Comparison of ENCODE assay signal across 15 cellular contexts in the genomic region with DNA sequence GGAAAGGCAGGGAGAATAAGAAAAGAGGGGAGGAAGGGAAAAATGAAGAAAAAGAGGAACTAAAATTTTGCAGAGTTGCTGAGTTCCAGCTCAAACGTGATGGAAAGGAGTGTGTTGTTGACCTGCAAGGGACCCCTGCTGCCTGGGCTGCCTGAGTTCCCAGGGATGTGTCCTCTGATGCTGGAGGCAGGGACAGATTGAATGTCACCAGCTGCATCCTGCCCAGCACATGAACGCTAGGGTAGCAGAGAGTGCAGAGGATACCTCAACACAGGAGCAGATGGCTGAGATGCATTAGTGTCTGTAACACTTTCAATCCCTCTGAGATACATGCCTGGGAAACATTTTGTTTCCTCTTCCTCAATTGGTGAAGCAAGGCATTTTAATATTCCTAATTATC.
A peak's percentile ranks its signal among the peaks of the same experiment; 100 is the strongest.
DNase-seq lines count a peak whose midpoint lies in the region; ATAC-seq and TF ChIP-seq lines count a peak whose summit lies in the region.
"Had no signal": no experiment of that assay in that cellular context is flagged by ENCODE, and none has a peak within 500 bp of the region (broad histone marks: within the 10 kb centered on the region; RNA-seq: fewer than 3 reads in every experiment).

No MANE protein-coding gene starts in this region.

- no peaks in the 10 kb centered on the region for H4K20me1 ChIP-seq in SK-N-SH (ENCODE audit: insufficient read depth)

- peaks cover 16% of the 10 kb centered on the region for H3K4me1 Mint-ChIP-seq in osteocyte (ENCODE audit: unreplicated experiment)

- no peak; the same call in 2 of the 3 replicates for ATAC-seq in SK-N-SH treated with all-trans-retinoic acid at 6 μM for 48 hours
- ATAC-seq in HG02642 (IDR thresholded peaks at IDR 0.05; ENCODE audit: poor library complexity, unreplicated experiment) = no peak

- no peak overlapping the region for H2AFZ ChIP-seq in SK-N-SH (ENCODE audit: low read depth)

- peaks cover 62% of the 10 kb centered on the region for H3K27me3 Mint-ChIP-seq in osteocyte (ENCODE audit: unreplicated experiment)

- H3K9me2 ChIP-seq in SK-N-SH = no peaks in the 10 kb centered on the region

- H3K36me3 ChIP-seq in SK-N-SH (replicated peaks in 1 of 2; ENCODE audit: control insufficient read depth in 1 of 2, insufficient read depth in 2 of 2, low read length in 1 of 2) (no peaks in the 10 kb centered on the region), SJCRH30 (no peaks in the 10 kb centered on the region)
- H3K36me3 ChIP-seq: left ventricle myocardium inferior had no signal

- no peak for TF ChIP-seq EP300 in SK-N-SH (IDR thresholded peaks at IDR 0.05; ENCODE audit: borderline replicate concordance in 1 of 2, low read depth in 1 of 2, low read length in 1 of 2)

- no peak overlapping the region for H3K27ac Mint-ChIP-seq in osteocyte (ENCODE audit: unreplicated experiment)
- H3K27ac Mint-ChIP-seq: activated CD4-positive, alpha-beta memory T cell treated with anti-CD3 and anti-CD28 coated beads, Interleukin-2, amount 10 ng/mL, durations not matched to agents 7 days and 5 days had no signal

- H3K9me3 Mint-ChIP-seq in osteocyte (ENCODE audit: unreplicated experiment) = no peaks in the 10 kb centered on the region
- H3K9me3 Mint-ChIP-seq: activated CD4-positive, alpha-beta memory T cell treated with anti-CD3 and anti-CD28 coated beads, Interleukin-2, amount 10 ng/mL, durations not matched to agents 7 days and 5 days had no signal

- H3K36me3 Mint-ChIP-seq in osteocyte (ENCODE audit: unreplicated experiment) = no peaks in the 10 kb centered on the region

- 3% methylated on average over 2 of the region's 2 CpGs for WGBS in SK-N-SH (ENCODE audit: low lambda C conversion rate)

- DNase-seq in SK-N-SH = peak; percentile 43
- DNase-seq in NCI-H128 (lab: John Stamatoyannopoulos, UW; ENCODE audit: unreplicated experiment) = peak; percentile 25
- peak; percentile 38 to 74 for DNase-seq in SJCRH30
- DNase-seq in osteocyte (ENCODE audit: extremely low spot score, unreplicated experiment) = peak; percentile 38
- DNase-seq in NCI-H226 = no peak
- no peak for DNase-seq in DMS79 (lab: John Stamatoyannopoulos, UW)
- DNase-seq: activated CD4-positive, alpha-beta memory T cell treated with anti-CD3 and anti-CD28 coated beads, Interleukin-2, amount 10 ng/mL, durations not matched to agents 7 days and 5 days; Caco-2; dermis blood vessel endothelial cell; GF-D8; left ventricle myocardium inferior; SHP77 treated with DMSO at 0.1 percent for 48 hours; stimulated activated CD4-positive, alpha-beta T cell treated with anti-CD3 and anti-CD28 coated beads, Interleukin-2, amount 100 ng/mL, for 24 hours had no signal

- no peak overlapping the region; the same call in 1 of the 2 replicates for H3K4me2 ChIP-seq in SK-N-SH

- no peak for TF ChIP-seq RAD21 in SK-N-SH (IDR thresholded peaks at IDR 0.05; ENCODE audit: low read length)

- H3K4me1 ChIP-seq in SK-N-SH (ENCODE audit: control insufficient read depth in 1 of 2, insufficient read depth in 2 of 2, low read depth in 1 of 2, low read length in 1 of 2) (peaks cover 0 to 2% of the 10 kb centered on the region in 2 experiments; a peak in 1 of 4 replicates), SJCRH30 (peaks cover 20% of the 10 kb centered on the region)
- H3K4me1 ChIP-seq: Caco-2, left ventricle myocardium inferior had no signal

- H3K4me3 ChIP-seq in SK-N-SH (ENCODE audit: low read depth in 2 of 2, low read length in 1 of 2) (no peak overlapping the region), SJCRH30 (no peak overlapping the region)
- H3K4me3 ChIP-seq: left ventricle myocardium inferior had no signal

- H3K79me2 ChIP-seq in SK-N-SH (ENCODE audit: insufficient read depth) = no peaks in the 10 kb centered on the region

- TF ChIP-seq CTCF in SK-N-SH (IDR thresholded peaks at IDR 0.05) = no peak
- no peak for TF ChIP-seq CTCF in osteocyte (IDR thresholded peaks at IDR 0.05)

- H3K9me3 ChIP-seq in SK-N-SH (no peaks in the 10 kb centered on the region), SJCRH30 (replicated peaks) (no peaks in the 10 kb centered on the region; the same call in 1 of the 2 replicates)
- H3K9me3 ChIP-seq: Caco-2, left ventricle myocardium inferior had no signal

- H3K27me3 ChIP-seq in SK-N-SH (ENCODE audit: insufficient read depth) (no peaks in the 10 kb centered on the region; the same call in 1 of the 2 replicates), SJCRH30 (no peaks in the 10 kb centered on the region)

- no peak overlapping the region for H3K27ac ChIP-seq in SK-N-SH (ENCODE audit: low read depth in 2 of 2, low read length in 1 of 2)
- H3K27ac ChIP-seq in SJCRH30 = no peak overlapping the region
- H3K27ac ChIP-seq: left ventricle myocardium inferior had no signal

- H3F3A ChIP-seq in SK-N-SH (replicated peaks; ENCODE audit: insufficient read depth) = no peaks in the 10 kb centered on the region

- H3K9ac ChIP-seq in SK-N-SH = no peak overlapping the region

- peak overlapping the region; percentile 22 for H3K4me3 Mint-ChIP-seq in osteocyte (ENCODE audit: unreplicated experiment)
- H3K4me3 Mint-ChIP-seq: activated CD4-positive, alpha-beta memory T cell treated with anti-CD3 and anti-CD28 coated beads, Interleukin-2, amount 10 ng/mL, durations not matched to agents 7 days and 5 days had no signal

- CTCF ChIA-PET in SK-N-SH (lab: Yijun Ruan, JAX) = interaction anchor here (0.8 to 1.3 kb wide), 2 partner anchors 11 to 155 kb away, joined by 3 to 4 read pairs; no protein-coding TSS in a partner anchor

- POLR2A ChIA-PET in SK-N-SH (lab: Yijun Ruan, JAX) = no interaction called here

TF ChIP-seq in SK-N-SH, 30 proteins besides CTCF, POLR2A, EP300 and RAD21 (continues in another document):
- TF ChIP-seq, protein P1, sequence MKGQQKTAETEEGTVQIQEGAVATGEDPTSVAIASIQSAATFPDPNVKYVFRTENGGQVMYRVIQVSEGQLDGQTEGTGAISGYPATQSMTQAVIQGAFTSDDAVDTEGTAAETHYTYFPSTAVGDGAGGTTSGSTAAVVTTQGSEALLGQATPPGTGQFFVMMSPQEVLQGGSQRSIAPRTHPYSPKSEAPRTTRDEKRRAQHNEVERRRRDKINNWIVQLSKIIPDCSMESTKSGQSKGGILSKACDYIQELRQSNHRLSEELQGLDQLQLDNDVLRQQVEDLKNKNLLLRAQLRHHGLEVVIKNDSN (IDR thresholded peaks at IDR 0.05; ENCODE audit: borderline replicate concordance, low read depth) = no peak
- no peak for TF ChIP-seq RXRA (IDR thresholded peaks at IDR 0.05; ENCODE audit: borderline replicate concordance, low read depth)
- TF ChIP-seq SMC3 (IDR thresholded peaks at IDR 0.05; ENCODE audit: low read depth, low read length) = no peak
- TF ChIP-seq CHD2 (IDR thresholded peaks at IDR 0.05; ENCODE audit: low read length, partially characterized antibody) = no peak
- no peak for TF ChIP-seq YY1 (IDR thresholded peaks at IDR 0.05; ENCODE audit: low read depth)

TF ChIP-seq in SK-N-SH treated with all-trans-retinoic acid at 6 μM for 48 hours, 23 proteins besides CTCF, POLR2A, EP300 and RAD21 (continues in another document):
- TF ChIP-seq, protein P2, sequence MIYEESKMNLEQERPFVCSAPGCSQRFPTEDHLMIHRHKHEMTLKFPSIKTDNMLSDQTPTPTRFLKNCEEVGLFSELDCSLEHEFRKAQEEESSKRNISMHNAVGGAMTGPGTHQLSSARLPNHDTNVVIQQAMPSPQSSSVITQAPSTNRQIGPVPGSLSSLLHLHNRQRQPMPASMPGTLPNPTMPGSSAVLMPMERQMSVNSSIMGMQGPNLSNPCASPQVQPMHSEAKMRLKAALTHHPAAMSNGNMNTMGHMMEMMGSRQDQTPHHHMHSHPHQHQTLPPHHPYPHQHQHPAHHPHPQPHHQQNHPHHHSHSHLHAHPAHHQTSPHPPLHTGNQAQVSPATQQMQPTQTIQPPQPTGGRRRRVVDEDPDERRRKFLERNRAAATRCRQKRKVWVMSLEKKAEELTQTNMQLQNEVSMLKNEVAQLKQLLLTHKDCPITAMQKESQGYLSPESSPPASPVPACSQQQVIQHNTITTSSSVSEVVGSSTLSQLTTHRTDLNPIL (CRISPR knock-in tag; IDR thresholded peaks at IDR 0.05; ENCODE audit: low read depth) = no peak
- TF ChIP-seq ZC3H10 (CRISPR knock-in tag; IDR thresholded peaks at IDR 0.05) = no peak
- TF ChIP-seq ESRRG (CRISPR knock-in tag; IDR thresholded peaks at IDR 0.05) = no peak
- TF ChIP-seq, protein P3, sequence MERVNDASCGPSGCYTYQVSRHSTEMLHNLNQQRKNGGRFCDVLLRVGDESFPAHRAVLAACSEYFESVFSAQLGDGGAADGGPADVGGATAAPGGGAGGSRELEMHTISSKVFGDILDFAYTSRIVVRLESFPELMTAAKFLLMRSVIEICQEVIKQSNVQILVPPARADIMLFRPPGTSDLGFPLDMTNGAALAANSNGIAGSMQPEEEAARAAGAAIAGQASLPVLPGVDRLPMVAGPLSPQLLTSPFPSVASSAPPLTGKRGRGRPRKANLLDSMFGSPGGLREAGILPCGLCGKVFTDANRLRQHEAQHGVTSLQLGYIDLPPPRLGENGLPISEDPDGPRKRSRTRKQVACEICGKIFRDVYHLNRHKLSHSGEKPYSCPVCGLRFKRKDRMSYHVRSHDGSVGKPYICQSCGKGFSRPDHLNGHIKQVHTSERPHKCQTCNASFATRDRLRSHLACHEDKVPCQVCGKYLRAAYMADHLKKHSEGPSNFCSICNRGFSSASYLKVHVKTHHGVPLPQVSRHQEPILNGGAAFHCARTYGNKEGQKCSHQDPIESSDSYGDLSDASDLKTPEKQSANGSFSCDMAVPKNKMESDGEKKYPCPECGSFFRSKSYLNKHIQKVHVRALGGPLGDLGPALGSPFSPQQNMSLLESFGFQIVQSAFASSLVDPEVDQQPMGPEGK (CRISPR knock-in tag; IDR thresholded peaks at IDR 0.05; ENCODE audit: borderline replicate concordance) = no peak
- TF ChIP-seq RARB (CRISPR knock-in tag; IDR thresholded peaks at IDR 0.05) = no peak
- TF ChIP-seq ZNF8 (CRISPR knock-in tag; IDR thresholded peaks at IDR 0.05) = no peak
- TF ChIP-seq ZFP30 (CRISPR knock-in tag; IDR thresholded peaks at IDR 0.05) = no peak
- no peak for TF ChIP-seq GLIS3 (CRISPR knock-in tag; IDR thresholded peaks at IDR 0.05)
- no peak for TF ChIP-seq ZNF565 (CRISPR knock-in tag; conservative IDR thresholded peaks at IDR 0.05; ENCODE audit: low read depth)
- no peak for TF ChIP-seq BACH2 (CRISPR knock-in tag; IDR thresholded peaks at IDR 0.05; ENCODE audit: borderline replicate concordance)
- TF ChIP-seq TOX (CRISPR knock-in tag; IDR thresholded peaks at IDR 0.05; ENCODE audit: borderline replicate concordance) = no peak
- no peak for TF ChIP-seq ZFP3 (CRISPR knock-in tag; IDR thresholded peaks at IDR 0.05)

Comparison
In these comparisons a context has a peak if more than half of its experiments do, and no peak if none do; other contexts are left out.
1. DNase-seq: peak in SK-N-SH (single experiment), NCI-H128 (single experiment), SJCRH30 (2 of 2) and osteocyte (single experiment); none in NCI-H226 (single experiment) and DMS79 (single experiment).